26 cellular contexts compared by ENCODE assay signal in the genomic region with DNA sequence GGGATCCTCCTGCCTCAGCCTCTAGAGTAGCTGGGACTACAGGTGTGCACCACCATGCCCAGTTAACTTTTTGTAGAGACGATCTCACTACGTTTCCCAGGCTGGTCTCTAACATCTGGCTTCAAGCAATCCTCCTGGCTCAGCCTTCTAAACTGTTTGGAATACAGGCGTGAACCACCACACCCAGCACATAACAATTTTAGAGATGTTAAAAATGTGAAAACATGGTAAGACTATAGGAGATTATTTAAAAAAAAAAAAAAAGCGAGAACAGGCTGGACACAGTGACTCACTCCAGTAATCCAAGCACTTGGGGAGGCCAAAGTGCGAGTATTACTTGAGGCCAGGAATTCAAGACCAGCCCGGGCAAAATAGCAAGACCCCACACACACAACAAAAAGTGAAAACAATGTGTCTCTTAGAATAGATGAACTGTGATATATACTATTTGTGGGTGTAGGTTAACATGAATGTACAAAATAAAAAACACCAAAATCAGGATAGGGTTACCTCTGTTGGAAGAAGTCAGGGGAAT.
"Had no signal": no experiment of that assay in that cellular context is flagged by ENCODE, and none has a peak within 500 bp of the region (broad histone marks: within the 10 kb centered on the region; RNA-seq: fewer than 3 reads in every experiment).

No MANE protein-coding gene starts in this region.

- H3K27me3 ChIP-seq: heart right ventricle, ovary, suprapubic skin had no signal

- DNase-seq: effector CD8-positive, alpha-beta T cell; endodermal cell; foreskin melanocyte; glutamatergic neuron; heart right ventricle; hippocampal formation; islet precursor cell; kidney glomerular epithelial cell; left colon; left ventricle myocardium inferior; lower lobe of right lung; natural killer cell; occipital lobe; ovary; posterior cingulate gyrus; psoas muscle; right cardiac atrium; small intestine; stimulated activated CD4-positive, alpha-beta T cell treated with anti-CD3 and anti-CD28 coated beads, Interleukin-15, amount 100 ng/mL, for 24 hours; stimulated activated CD4-positive, alpha-beta T cell treated with anti-CD3 and anti-CD28 coated beads, Interleukin-4, amount 100 ng/mL, for 1 hour; stimulated activated CD8-positive, alpha-beta memory T cell treated with anti-CD3 and anti-CD28 coated beads, Interleukin-4, amount 100 ng/mL, for 48 hours; stimulated activated naive CD4-positive, alpha-beta T cell; stimulated activated naive CD8-positive, alpha-beta T cell treated with anti-CD3 and anti-CD28 coated beads, Interleukin-15, amount 100 ng/mL, for 72 hours had no signal

- H3K9me3 ChIP-seq: heart right ventricle, left ventricle myocardium inferior, lower lobe of right lung, ovary, psoas muscle, suprapubic skin had no signal

- H3K36me3 ChIP-seq: lower lobe of right lung, ovary, suprapubic skin had no signal

- H3K27ac ChIP-seq: epithelial cell of prostate, heart right ventricle, left ventricle myocardium inferior, lower lobe of right lung, ovary, psoas muscle, suprapubic skin had no signal

- H3K4me1 ChIP-seq: heart right ventricle, left ventricle myocardium inferior, lower lobe of right lung, psoas muscle, suprapubic skin had no signal

- H3K4me3 ChIP-seq: heart right ventricle, left ventricle myocardium inferior, lower lobe of right lung, ovary, psoas muscle, suprapubic skin had no signal

- ATAC-seq: esophagus mucosa; heart right ventricle; left colon; lower lobe of right lung; natural killer cell; psoas muscle; right cardiac atrium; stimulated activated naive CD8-positive, alpha-beta T cell treated with anti-CD3 and anti-CD28 coated beads, Interleukin-15, amount 100 ng/mL, for 72 hours had no signal
